Comparison of ENCODE assay signal across 1 cellular context in the genomic region with DNA sequence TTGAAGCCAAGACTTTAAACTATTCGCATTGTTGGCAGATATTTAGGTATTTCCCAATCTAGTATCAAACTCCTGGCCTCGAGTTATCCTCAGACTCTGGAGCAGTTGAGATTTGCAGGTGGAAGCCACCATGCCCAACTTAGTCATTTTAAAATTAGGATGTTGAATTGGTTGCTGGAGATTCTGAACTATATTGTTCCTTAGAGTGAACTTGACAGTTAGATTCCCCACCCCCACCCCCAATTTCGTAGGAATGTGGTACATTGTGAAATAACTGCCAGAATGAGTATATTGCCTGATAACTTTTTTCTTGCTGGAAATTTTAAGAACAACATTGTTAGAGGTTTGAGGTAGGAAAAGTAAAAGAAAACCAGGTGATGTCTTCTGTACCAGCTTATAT.
TF ChIP-seq lines count a peak whose summit lies in the region.

No MANE protein-coding gene starts in this region.

TF ChIP-seq in HepG2, 621 proteins besides CTCF, POLR2A, EP300 and RAD21 (continued from another document):
- TF ChIP-seq, protein P1, sequence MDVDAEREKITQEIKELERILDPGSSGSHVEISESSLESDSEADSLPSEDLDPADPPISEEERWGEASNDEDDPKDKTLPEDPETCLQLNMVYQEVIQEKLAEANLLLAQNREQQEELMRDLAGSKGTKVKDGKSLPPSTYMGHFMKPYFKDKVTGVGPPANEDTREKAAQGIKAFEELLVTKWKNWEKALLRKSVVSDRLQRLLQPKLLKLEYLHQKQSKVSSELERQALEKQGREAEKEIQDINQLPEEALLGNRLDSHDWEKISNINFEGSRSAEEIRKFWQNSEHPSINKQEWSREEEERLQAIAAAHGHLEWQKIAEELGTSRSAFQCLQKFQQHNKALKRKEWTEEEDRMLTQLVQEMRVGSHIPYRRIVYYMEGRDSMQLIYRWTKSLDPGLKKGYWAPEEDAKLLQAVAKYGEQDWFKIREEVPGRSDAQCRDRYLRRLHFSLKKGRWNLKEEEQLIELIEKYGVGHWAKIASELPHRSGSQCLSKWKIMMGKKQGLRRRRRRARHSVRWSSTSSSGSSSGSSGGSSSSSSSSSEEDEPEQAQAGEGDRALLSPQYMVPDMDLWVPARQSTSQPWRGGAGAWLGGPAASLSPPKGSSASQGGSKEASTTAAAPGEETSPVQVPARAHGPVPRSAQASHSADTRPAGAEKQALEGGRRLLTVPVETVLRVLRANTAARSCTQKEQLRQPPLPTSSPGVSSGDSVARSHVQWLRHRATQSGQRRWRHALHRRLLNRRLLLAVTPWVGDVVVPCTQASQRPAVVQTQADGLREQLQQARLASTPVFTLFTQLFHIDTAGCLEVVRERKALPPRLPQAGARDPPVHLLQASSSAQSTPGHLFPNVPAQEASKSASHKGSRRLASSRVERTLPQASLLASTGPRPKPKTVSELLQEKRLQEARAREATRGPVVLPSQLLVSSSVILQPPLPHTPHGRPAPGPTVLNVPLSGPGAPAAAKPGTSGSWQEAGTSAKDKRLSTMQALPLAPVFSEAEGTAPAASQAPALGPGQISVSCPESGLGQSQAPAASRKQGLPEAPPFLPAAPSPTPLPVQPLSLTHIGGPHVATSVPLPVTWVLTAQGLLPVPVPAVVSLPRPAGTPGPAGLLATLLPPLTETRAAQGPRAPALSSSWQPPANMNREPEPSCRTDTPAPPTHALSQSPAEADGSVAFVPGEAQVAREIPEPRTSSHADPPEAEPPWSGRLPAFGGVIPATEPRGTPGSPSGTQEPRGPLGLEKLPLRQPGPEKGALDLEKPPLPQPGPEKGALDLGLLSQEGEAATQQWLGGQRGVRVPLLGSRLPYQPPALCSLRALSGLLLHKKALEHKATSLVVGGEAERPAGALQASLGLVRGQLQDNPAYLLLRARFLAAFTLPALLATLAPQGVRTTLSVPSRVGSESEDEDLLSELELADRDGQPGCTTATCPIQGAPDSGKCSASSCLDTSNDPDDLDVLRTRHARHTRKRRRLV (CRISPR knock-in tag; IDR thresholded peaks at IDR 0.05) = no peak
- TF ChIP-seq ZNF772 (CRISPR knock-in tag; IDR thresholded peaks at IDR 0.05) (no peak), ZNF274 (CRISPR knock-in tag; IDR thresholded peaks at IDR 0.05) (no peak), RXRA (CRISPR knock-in tag; IDR thresholded peaks at IDR 0.05) (no peak)
- TF ChIP-seq, protein P2, sequence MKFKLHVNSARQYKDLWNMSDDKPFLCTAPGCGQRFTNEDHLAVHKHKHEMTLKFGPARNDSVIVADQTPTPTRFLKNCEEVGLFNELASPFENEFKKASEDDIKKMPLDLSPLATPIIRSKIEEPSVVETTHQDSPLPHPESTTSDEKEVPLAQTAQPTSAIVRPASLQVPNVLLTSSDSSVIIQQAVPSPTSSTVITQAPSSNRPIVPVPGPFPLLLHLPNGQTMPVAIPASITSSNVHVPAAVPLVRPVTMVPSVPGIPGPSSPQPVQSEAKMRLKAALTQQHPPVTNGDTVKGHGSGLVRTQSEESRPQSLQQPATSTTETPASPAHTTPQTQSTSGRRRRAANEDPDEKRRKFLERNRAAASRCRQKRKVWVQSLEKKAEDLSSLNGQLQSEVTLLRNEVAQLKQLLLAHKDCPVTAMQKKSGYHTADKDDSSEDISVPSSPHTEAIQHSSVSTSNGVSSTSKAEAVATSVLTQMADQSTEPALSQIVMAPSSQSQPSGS (CRISPR knock-in tag; IDR thresholded peaks at IDR 0.05) = no peak
- TF ChIP-seq, protein P3, sequence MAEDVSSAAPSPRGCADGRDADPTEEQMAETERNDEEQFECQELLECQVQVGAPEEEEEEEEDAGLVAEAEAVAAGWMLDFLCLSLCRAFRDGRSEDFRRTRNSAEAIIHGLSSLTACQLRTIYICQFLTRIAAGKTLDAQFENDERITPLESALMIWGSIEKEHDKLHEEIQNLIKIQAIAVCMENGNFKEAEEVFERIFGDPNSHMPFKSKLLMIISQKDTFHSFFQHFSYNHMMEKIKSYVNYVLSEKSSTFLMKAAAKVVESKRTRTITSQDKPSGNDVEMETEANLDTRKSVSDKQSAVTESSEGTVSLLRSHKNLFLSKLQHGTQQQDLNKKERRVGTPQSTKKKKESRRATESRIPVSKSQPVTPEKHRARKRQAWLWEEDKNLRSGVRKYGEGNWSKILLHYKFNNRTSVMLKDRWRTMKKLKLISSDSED (CRISPR knock-in tag; IDR thresholded peaks at IDR 0.05) = no peak
- TF ChIP-seq, protein P4, sequence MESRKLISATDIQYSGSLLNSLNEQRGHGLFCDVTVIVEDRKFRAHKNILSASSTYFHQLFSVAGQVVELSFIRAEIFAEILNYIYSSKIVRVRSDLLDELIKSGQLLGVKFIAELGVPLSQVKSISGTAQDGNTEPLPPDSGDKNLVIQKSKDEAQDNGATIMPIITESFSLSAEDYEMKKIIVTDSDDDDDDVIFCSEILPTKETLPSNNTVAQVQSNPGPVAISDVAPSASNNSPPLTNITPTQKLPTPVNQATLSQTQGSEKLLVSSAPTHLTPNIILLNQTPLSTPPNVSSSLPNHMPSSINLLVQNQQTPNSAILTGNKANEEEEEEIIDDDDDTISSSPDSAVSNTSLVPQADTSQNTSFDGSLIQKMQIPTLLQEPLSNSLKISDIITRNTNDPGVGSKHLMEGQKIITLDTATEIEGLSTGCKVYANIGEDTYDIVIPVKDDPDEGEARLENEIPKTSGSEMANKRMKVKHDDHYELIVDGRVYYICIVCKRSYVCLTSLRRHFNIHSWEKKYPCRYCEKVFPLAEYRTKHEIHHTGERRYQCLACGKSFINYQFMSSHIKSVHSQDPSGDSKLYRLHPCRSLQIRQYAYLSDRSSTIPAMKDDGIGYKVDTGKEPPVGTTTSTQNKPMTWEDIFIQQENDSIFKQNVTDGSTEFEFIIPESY (CRISPR knock-in tag; IDR thresholded peaks at IDR 0.05) = no peak
